Comparison of ENCODE assay signal across 17 cellular contexts in genomic region chr9:126615791-126616447, GRCh38. TPM values are rescaled to one million over a fixed set of nuclear protein-coding genes. Genes with fewer than 3 reads are reported as not detected.
DNase-seq lines count a peak whose midpoint lies in the region; ATAC-seq, FAIRE-seq and TF ChIP-seq lines count a peak whose summit lies in the region.
"Had no signal": no experiment of that assay in that cellular context is flagged by ENCODE, and none has a peak within 500 bp of the region (broad histone marks: within the 10 kb centered on the region; RNA-seq: fewer than 3 reads in every experiment).

No MANE protein-coding gene starts in this region.

- peak overlapping the region in 4 of 5 donors; percentile 3 to 38 (median 12) for H3K4me3 Mint-ChIP-seq in immature natural killer cell
- H3K4me3 Mint-ChIP-seq: stimulated activated effector memory CD8-positive, alpha-beta T cell treated with anti-CD3 and anti-CD28 coated beads, Interleukin-12 subunit alpha, Interleukin-12 subunit beta, amount 100 ng/mL, for 72 hours had no signal

- peaks cover 5% of the 10 kb centered on the region; the same call in 1 of the 2 replicates for H4K20me1 ChIP-seq in HepG2 (ENCODE audit: insufficient read depth, low read length)

- peaks cover 49 to 76% (median 55%) of the 10 kb centered on the region in 3 donors for H3K27me3 Mint-ChIP-seq in immature natural killer cell (ENCODE audit: low read depth in 3 of 3)

- CTCF ChIA-PET in HepG2 (lab: Yijun Ruan, JAX; ENCODE audit: low intra/inter-chr PET ratio, low total read pairs) = no interaction called here

- WGBS in HepG2 (ENCODE audit: low lambda C conversion rate) = 31% methylated on average over 9 of the region's 14 CpGs
- WGBS in right lobe of liver (ENCODE audit: insufficient coverage, low coverage, low lambda C conversion rate, missing lambda C conversion rate) = 44% methylated on average over 5 of the region's 14 CpGs

- H3K36me3 ChIP-seq in HepG2 (replicated peaks in 1 of 2; ENCODE audit: control insufficient read depth in 1 of 2, insufficient read depth in 2 of 2, low read length in 2 of 2) = no peaks in the 10 kb centered on the region
- no peaks in the 10 kb centered on the region for H3K36me3 ChIP-seq in right lobe of liver
- H3K36me3 ChIP-seq in WERI-Rb-1 = no peaks in the 10 kb centered on the region
- H3K36me3 ChIP-seq: neutrophil had no signal

- H2AFZ ChIP-seq in HepG2 (ENCODE audit: low read length) = no peak overlapping the region

- H3K27ac ChIP-seq in HepG2 (ENCODE audit: extremely low read length, insufficient read depth, low read length) = no peak overlapping the region
- H3K27ac ChIP-seq in right lobe of liver = no peak overlapping the region
- no peak overlapping the region for H3K27ac ChIP-seq in WERI-Rb-1
- H3K27ac ChIP-seq: neutrophil had no signal

- H3K79me2 ChIP-seq in HepG2 (ENCODE audit: insufficient read depth, low read length) = no peaks in the 10 kb centered on the region

- POLR2A ChIA-PET in HepG2 (lab: Yijun Ruan, JAX) = no interaction called here

- no TSS peak for BruUV-seq in HepG2 (replicated peaks; lab: Mats Ljungman, UMichigan)

- intact Hi-C loops in HepG2 (cut with micrococcal nuclease; ENCODE audit: unreplicated experiment) (no loop called here), right lobe of liver (cut with DNase I) (no loop called here)

- no peak for DNase-seq in HepG2 (ENCODE audit: low spot score)
- DNase-seq in right lobe of liver = no peak
- DNase-seq in WERI-Rb-1 = no peak
- DNase-seq in immature natural killer cell = no peak
- DNase-seq in NCI-H2107 (lab: John Stamatoyannopoulos, UW) = no peak
- no peak for DNase-seq in cortex of kidney (lab: John Stamatoyannopoulos, UW)
- DNase-seq in NCI-H345 (lab: John Stamatoyannopoulos, UW) = no peak
- DNase-seq: activated naive CD4-positive, alpha-beta T cell; effector CD4-positive, alpha-beta T cell; NCI-H1436; NCI-H446 treated with DMSO at 0.1 percent for 48 hours had no signal

- TF ChIP-seq CTCF in HepG2 (CRISPR knock-in tag; IDR thresholded peaks at IDR 0.05) = no peak
- no peak for TF ChIP-seq CTCF in right lobe of liver (IDR thresholded peaks at IDR 0.05)
- TF ChIP-seq CTCF in WERI-Rb-1 (IDR thresholded peaks at IDR 0.05; ENCODE audit: low read depth, low read length) = peak; percentile 22; the same call in 1 of the 2 replicates

- peaks cover 34% of the 10 kb centered on the region for H3K4me1 ChIP-seq in HepG2 (ENCODE audit: insufficient read depth, low read length)
- H3K4me1 ChIP-seq in right lobe of liver = peaks cover 0 to 18% (median 3%) of the 10 kb centered on the region in 4 donors

- no peaks in the 10 kb centered on the region for H3K9me3 ChIP-seq in HepG2 (ENCODE audit: low read length)
- H3K9me3 ChIP-seq in right lobe of liver = no peaks in the 10 kb centered on the region
- H3K9me3 ChIP-seq in WERI-Rb-1 (ENCODE audit: severe bottlenecking) = no peaks in the 10 kb centered on the region
- H3K9me3 ChIP-seq: neutrophil had no signal

- TF ChIP-seq POLR2A in HepG2 (IDR thresholded peaks at IDR 0.05; ENCODE audit: insufficient read depth in 1 of 2, low read depth in 2 of 2, low read length in 2 of 2) (no peak), right lobe of liver (IDR thresholded peaks at IDR 0.05) (no peak)

- H3K4me2 ChIP-seq in HepG2 (ENCODE audit: low read depth, low read length) = peak overlapping the region; percentile 39

- ATAC-seq in HepG2 = no peak
- ATAC-seq in right lobe of liver = no peak
- no peak for ATAC-seq in GM18858 (IDR thresholded peaks at IDR 0.05; ENCODE audit: unreplicated experiment)
- ATAC-seq: HCT116 had no signal

- TF ChIP-seq EP300 in HepG2 (IDR thresholded peaks at IDR 0.05; ENCODE audit: low read depth in 2 of 2, low read length in 2 of 2) (no peak), HepG2 (CRISPR knock-in tag; IDR thresholded peaks at IDR 0.05; ENCODE audit: borderline replicate concordance) (no peak)

- no peak for TF ChIP-seq RAD21 in HepG2 (CRISPR knock-in tag; IDR thresholded peaks at IDR 0.05)

- H3K27me3 ChIP-seq in HepG2 (ENCODE audit: control insufficient read depth in 1 of 2, insufficient read depth in 2 of 2, low read length in 2 of 2) = peaks cover 30 to 91% of the 10 kb centered on the region in 2 experiments
- H3K27me3 ChIP-seq in right lobe of liver = peaks cover 0 to 45% of the 10 kb centered on the region in 2 donors
- peaks cover 78% of the 10 kb centered on the region for H3K27me3 ChIP-seq in WERI-Rb-1 (ENCODE audit: insufficient read depth, low read depth, severe bottlenecking)

- in situ Hi-C loops in HepG2 (cut with HindIII; ENCODE audit: extremely low pct_ligation_motif_present, low pct_unique_long_range_greater_than_20kb) = no loop called here

- H3K27ac Mint-ChIP-seq in immature natural killer cell = peak overlapping the region in 2 of 6 donors; percentile 7 to 41
- H3K27ac Mint-ChIP-seq: stimulated activated effector memory CD8-positive, alpha-beta T cell treated with anti-CD3 and anti-CD28 coated beads, Interleukin-12 subunit alpha, Interleukin-12 subunit beta, amount 100 ng/mL, for 72 hours had no signal

- no peak for FAIRE-seq in HepG2 (lab: Jason Lieb, UNC)

- peaks cover 0 to 4% (median 4%) of the 10 kb centered on the region in 3 donors for H3K36me3 Mint-ChIP-seq in immature natural killer cell
- H3K36me3 Mint-ChIP-seq: stimulated activated effector memory CD8-positive, alpha-beta T cell treated with anti-CD3 and anti-CD28 coated beads, Interleukin-12 subunit alpha, Interleukin-12 subunit beta, amount 100 ng/mL, for 72 hours had no signal

- H3K4me3 ChIP-seq in HepG2 (replicated peaks in 1 of 3; ENCODE audit: insufficient read depth in 1 of 3, low read depth in 2 of 3, low read length in 3 of 3) = no peak overlapping the region
- H3K4me3 ChIP-seq in right lobe of liver = no peak overlapping the region
- no peak overlapping the region for H3K4me3 ChIP-seq in WERI-Rb-1 (ENCODE audit: low read depth, low read length)
- H3K4me3 ChIP-seq: lung had no signal

- H3K9ac ChIP-seq in HepG2 (ENCODE audit: insufficient read depth, low read depth, low read length) = no peak overlapping the region

- H3K9me3 Mint-ChIP-seq in immature natural killer cell = peaks cover 0 to 4% (median 0%) of the 10 kb centered on the region in 6 donors
- H3K9me3 Mint-ChIP-seq: stimulated activated effector memory CD8-positive, alpha-beta T cell treated with anti-CD3 and anti-CD28 coated beads, Interleukin-12 subunit alpha, Interleukin-12 subunit beta, amount 100 ng/mL, for 72 hours had no signal

- H3K4me1 Mint-ChIP-seq in immature natural killer cell = peaks cover 26 to 32% of the 10 kb centered on the region in 2 donors

TF ChIP-seq in HepG2, 621 proteins besides CTCF, POLR2A, EP300 and RAD21 (continues in another document):
- TF ChIP-seq, protein P1, sequence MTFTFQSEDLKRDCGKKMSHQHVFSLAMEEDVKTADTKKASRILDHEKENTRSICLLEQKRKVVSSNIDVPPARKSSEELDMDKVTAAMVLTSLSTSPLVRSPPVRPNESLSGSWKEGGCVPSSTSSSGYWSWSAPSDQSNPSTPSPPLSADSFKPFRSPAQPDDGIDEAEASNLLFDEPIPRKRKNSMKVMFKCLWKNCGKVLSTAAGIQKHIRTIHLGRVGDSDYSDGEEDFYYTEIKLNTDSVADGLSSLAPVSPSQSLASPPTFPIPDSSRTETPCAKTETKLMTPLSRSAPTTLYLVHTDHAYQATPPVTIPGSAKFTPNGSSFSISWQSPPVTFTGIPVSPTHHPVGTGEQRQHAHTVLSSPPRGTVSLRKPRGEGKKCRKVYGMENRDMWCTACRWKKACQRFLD (CRISPR knock-in tag; IDR thresholded peaks at IDR 0.05; ENCODE audit: borderline replicate concordance) = no peak

RNA-seq across cellular contexts. Expression of gene LMX1B, which starts 2.2 kb away (rescaled TPM):
- not detected in 2 replicates for total RNA-seq in HepG2 (2016; rRNA removed; fragmentation: Illumina TruSeq; extraction: Trizol)
- total RNA-seq in HepG2 (2016; cell fraction: cytosol; rRNA removed; fragmentation: Illumina TruSeq; extraction: Trizol; ENCODE audit: low read depth) = not detected in 2 replicates
- not detected in 2 replicates for total RNA-seq in HepG2 (2016; cell fraction: insoluble cytoplasmic fraction; rRNA removed; fragmentation: Illumina TruSeq; extraction: Trizol)
- total RNA-seq in HepG2 (2016; cell fraction: membrane; rRNA removed; fragmentation: Illumina TruSeq; extraction: Trizol) = not detected in 2 replicates
- total RNA-seq in HepG2 (2016; cell fraction: nucleus; rRNA removed; fragmentation: Illumina TruSeq; extraction: Trizol) = not detected in 2 replicates
- not detected in 2 replicates for polyA plus RNA-seq in HepG2 (2011; rRNA removed)
- polyA plus RNA-seq in HepG2 (2011; cell fraction: cytosol; rRNA removed) = 0.04 TPM in 1 of 2 replicates, not detected in the other
- 0.03 TPM in 1 of 2 replicates, not detected in the other for polyA plus RNA-seq in HepG2 (2011; cell fraction: nucleus; rRNA removed)
- not detected in 2 replicates for polyA plus RNA-seq in HepG2 (2012)
- polyA plus RNA-seq in HepG2 (2016; cell fraction: cytosol; fragmentation: Illumina TruSeq; extraction: Trizol; ENCODE audit: low read depth) = not detected in 2 replicates
- polyA plus RNA-seq in HepG2 (2016; cell fraction: insoluble cytoplasmic fraction; fragmentation: Illumina TruSeq; extraction: Trizol; ENCODE audit: low read depth) = 0.03 TPM in 1 of 2 replicates, not detected in the other
- 0.16 TPM in 1 of 2 replicates, not detected in the other for polyA plus RNA-seq in HepG2 (2016; cell fraction: membrane; fragmentation: Illumina TruSeq; extraction: Trizol; ENCODE audit: low read depth)
- not detected in 2 replicates for polyA plus RNA-seq in HepG2 (2016; cell fraction: nucleus; fragmentation: Illumina TruSeq; extraction: Trizol; ENCODE audit: insufficient read depth, low read depth)
- 0.06 TPM in 1 of 2 replicates, not detected in the other for polyA minus RNA-seq in HepG2 (2011; rRNA and poly(A)+ RNA removed; ENCODE audit: low replicate concordance)
- not detected in 2 replicates for polyA minus RNA-seq in HepG2 (2011; cell fraction: cytosol; rRNA and poly(A)+ RNA removed)
- not detected in 2 replicates for polyA minus RNA-seq in HepG2 (2011; cell fraction: nucleus; rRNA and poly(A)+ RNA removed)
- total RNA-seq in right lobe of liver = not detected
- polyA plus RNA-seq in immature natural killer cell = not detected
- total RNA-seq: activated CD8-positive, alpha-beta memory T cell treated with anti-CD3 and anti-CD28 coated beads for 36 hours had no signal
